In the genomic region with DNA sequence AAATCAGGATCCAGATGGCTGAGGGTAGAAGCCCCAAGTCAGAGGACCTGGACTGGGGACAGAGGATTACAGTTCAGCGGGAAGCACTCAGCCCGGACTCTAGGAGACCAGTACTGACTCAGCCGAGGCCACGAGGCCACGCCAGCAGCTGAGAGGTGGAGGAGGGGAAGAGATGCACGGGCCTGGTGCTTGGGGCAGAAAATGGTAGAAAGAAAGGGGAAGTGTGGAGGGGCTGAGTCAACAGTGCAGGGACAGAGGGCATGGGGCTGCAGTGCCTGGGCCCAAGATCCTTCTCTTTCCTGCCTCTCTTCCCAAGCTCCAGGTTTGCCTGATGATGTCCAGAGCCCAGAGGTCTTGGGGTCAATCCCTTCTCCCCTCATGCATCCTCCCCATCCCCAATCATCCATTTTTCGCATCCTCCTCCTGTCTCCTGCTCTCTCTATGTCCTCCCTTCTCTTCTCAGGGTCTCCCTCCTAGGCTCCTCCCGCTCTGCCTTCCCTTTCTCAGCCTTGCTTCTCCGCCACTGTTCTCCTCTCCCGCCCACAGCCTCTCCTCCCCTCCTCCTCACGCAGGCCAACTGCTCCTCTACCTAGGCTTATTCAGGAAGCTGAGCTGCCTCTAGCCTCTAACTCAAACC, we compare ENCODE assay signal across 8 cellular contexts. TPM values are rescaled to one million over a fixed set of nuclear protein-coding genes. Genes with fewer than 3 reads are reported as not detected.
DNase-seq lines count a peak whose midpoint lies in the region; ATAC-seq and TF ChIP-seq lines count a peak whose summit lies in the region.

No MANE protein-coding gene starts in this region.

- no peak for ATAC-seq in GM19023 (IDR thresholded peaks at IDR 0.05; ENCODE audit: unreplicated experiment)

- H3K36me3 Mint-ChIP-seq in T-helper 2 cell treated with Interferon-gamma antibody and Interleukin-4, amounts not matched to agents 5 μg/mL and 100 μg/mL, for 36 hours (ENCODE audit: low read depth): peaks cover 69% of the 10 kb centered on the region
- peaks cover 11% of the 10 kb centered on the region for H3K36me3 Mint-ChIP-seq in IgD-negative memory B cell

- DNase-seq in T-helper 2 cell treated with Interferon-gamma antibody and Interleukin-4, amounts not matched to agents 5 μg/mL and 100 μg/mL, for 36 hours (ENCODE audit: low spot score): peak; percentile 52
- DNase-seq in T-helper 2 cell (no peak), fibroblast of pulmonary artery (ENCODE audit: low read depth) (peak; percentile 69), neuronal stem cell (ENCODE audit: low spot score) (no peak), DMS79 treated with DMSO at 0.1 percent for 48 hours (lab: John Stamatoyannopoulos, UW) (no peak)
- DNase-seq in activated CD4-positive, alpha-beta T cell treated with anti-CD3 and anti-CD28 coated beads, Interleukin-2, amount 50 U/mL, for 48 hours: peak; percentile 40 to 59

- no peak overlapping the region for H2AK5ac ChIP-seq in neuronal stem cell (ENCODE audit: low read depth, low read length)

- no peak overlapping the region for H3K14ac ChIP-seq in neuronal stem cell (ENCODE audit: low read length)

- no peak overlapping the region for H3K4me3 ChIP-seq in fibroblast of pulmonary artery (replicated peaks; ENCODE audit: low read depth, low read length)
- H3K4me3 ChIP-seq in neuronal stem cell (ENCODE audit: low read length in 2 of 2): no peak overlapping the region

- H2BK120ac ChIP-seq in neuronal stem cell (ENCODE audit: low read depth, low read length): no peak overlapping the region

- no peak for TF ChIP-seq CTCF in fibroblast of pulmonary artery (IDR thresholded peaks at IDR 0.05; ENCODE audit: low read length, missing control alignments)

- H3K4ac ChIP-seq in neuronal stem cell (ENCODE audit: low read length): no peak overlapping the region

- H3K9ac ChIP-seq in neuronal stem cell (ENCODE audit: low read depth, low read length, poor library complexity): peak overlapping the region; percentile 63

- H3K4me2 ChIP-seq in neuronal stem cell (ENCODE audit: insufficient read depth, low read length, poor library complexity, severe bottlenecking): peak overlapping the region; percentile 19

- H3K18ac ChIP-seq in neuronal stem cell (ENCODE audit: low read length): peak overlapping the region; percentile 56

- peak overlapping the region; percentile 64 for H3K27ac ChIP-seq in neuronal stem cell (replicated peaks; ENCODE audit: low read length)

- no peaks in the 10 kb centered on the region for H3K27me3 ChIP-seq in neuronal stem cell (ENCODE audit: control insufficient read depth in 3 of 3, insufficient read depth in 3 of 3, low read depth in 1 of 3, low read length in 3 of 3)

- peak overlapping the region; percentile 56 for H3K4me3 Mint-ChIP-seq in T-helper 2 cell treated with Interferon-gamma antibody and Interleukin-4, amounts not matched to agents 5 μg/mL and 100 μg/mL, for 36 hours
- H3K4me3 Mint-ChIP-seq in IgD-negative memory B cell: peak overlapping the region; percentile 71 to 92 (median 85)

- no peak overlapping the region for H2AFZ ChIP-seq in neuronal stem cell (ENCODE audit: low read length)

- peaks cover 33 to 71% of the 10 kb centered on the region in 2 donors for H3K36me3 ChIP-seq in neuronal stem cell (replicated peaks in 1 of 2; ENCODE audit: control insufficient read depth in 2 of 2, insufficient read depth in 2 of 2, low read length in 2 of 2)

- H3K4me1 Mint-ChIP-seq in T-helper 2 cell treated with Interferon-gamma antibody and Interleukin-4, amounts not matched to agents 5 μg/mL and 100 μg/mL, for 36 hours (ENCODE audit: low read depth): peaks cover 83% of the 10 kb centered on the region
- H3K4me1 Mint-ChIP-seq in IgD-negative memory B cell: peaks cover 42 to 81% (median 66%) of the 10 kb centered on the region in 3 donors

- no peak overlapping the region for H3K23ac ChIP-seq in neuronal stem cell (ENCODE audit: low read depth, low read length, poor library complexity)

- H3K27me3 Mint-ChIP-seq in T-helper 2 cell treated with Interferon-gamma antibody and Interleukin-4, amounts not matched to agents 5 μg/mL and 100 μg/mL, for 36 hours (ENCODE audit: low read depth): no peaks in the 10 kb centered on the region
- H3K27me3 Mint-ChIP-seq in IgD-negative memory B cell: no peaks in the 10 kb centered on the region

- peak overlapping the region; percentile 83 for H3K27ac Mint-ChIP-seq in T-helper 2 cell treated with Interferon-gamma antibody and Interleukin-4, amounts not matched to agents 5 μg/mL and 100 μg/mL, for 36 hours
- H3K27ac Mint-ChIP-seq in IgD-negative memory B cell: peak overlapping the region; percentile 43 to 91 (median 88)

- no peak overlapping the region for H4K91ac ChIP-seq in neuronal stem cell (ENCODE audit: low read depth, low read length, poor library complexity)

- no peak overlapping the region for H2BK5ac ChIP-seq in neuronal stem cell (ENCODE audit: low read length)

- peaks cover 36% of the 10 kb centered on the region for H3K79me1 ChIP-seq in neuronal stem cell (ENCODE audit: low read depth, low read length)

- no peak overlapping the region for H2BK12ac ChIP-seq in neuronal stem cell (ENCODE audit: low read length)

- WGBS in neuronal stem cell (ENCODE audit: extremely low coverage in 2 of 2, insufficient read length in 2 of 2, insufficient replicate concordance in 1 of 2), 2 donors: no CpG with 5 or more reads among the region's 11 CpGs

- no peak overlapping the region for H2BK15ac ChIP-seq in neuronal stem cell (ENCODE audit: low read length)

- no peaks in the 10 kb centered on the region for H3K9me3 Mint-ChIP-seq in T-helper 2 cell treated with Interferon-gamma antibody and Interleukin-4, amounts not matched to agents 5 μg/mL and 100 μg/mL, for 36 hours
- no peaks in the 10 kb centered on the region for H3K9me3 Mint-ChIP-seq in IgD-negative memory B cell

- no peaks in the 10 kb centered on the region for H3K9me3 ChIP-seq in neuronal stem cell (replicated peaks in 1 of 2; ENCODE audit: control insufficient read depth in 2 of 2, insufficient read depth in 1 of 2, low read depth in 1 of 2, low read length in 2 of 2)

- peaks cover 46 to 61% of the 10 kb centered on the region in 2 donors for H3K4me1 ChIP-seq in neuronal stem cell (ENCODE audit: control insufficient read depth in 2 of 2, insufficient read depth in 1 of 2, low read depth in 1 of 2, low read length in 2 of 2)

- H4K8ac ChIP-seq in neuronal stem cell (ENCODE audit: low read depth, low read length): no peak overlapping the region

RNA-seq across cellular contexts. Expression of a gene that starts 7.7 kb away (rescaled TPM):
- polyA plus RNA-seq in IgD-negative memory B cell: 43.9 TPM
- polyA plus RNA-seq in neuronal stem cell (2013, experiment 1 of 2): 55.4 TPM
- polyA plus RNA-seq in neuronal stem cell (2013, experiment 2 of 2): 57.0 TPM

RNA-seq across cellular contexts. Expression of a gene that starts 29.2 kb away (rescaled TPM):
- polyA plus RNA-seq in IgD-negative memory B cell: 0.78 TPM
- not detected for polyA plus RNA-seq in neuronal stem cell (2013, experiment 1 of 2)
- polyA plus RNA-seq in neuronal stem cell (2013, experiment 2 of 2): not detected

RNA-seq across cellular contexts. Expression of a gene that starts 36.4 kb away (rescaled TPM):
- 8.0 TPM for polyA plus RNA-seq in IgD-negative memory B cell
- polyA plus RNA-seq in neuronal stem cell (2013, experiment 1 of 2): 41.1 TPM
- polyA plus RNA-seq in neuronal stem cell (2013, experiment 2 of 2): 42.2 TPM

RNA-seq across cellular contexts. Expression of a gene that starts 50.1 kb away (rescaled TPM):
- 257 TPM for polyA plus RNA-seq in IgD-negative memory B cell
- 352 TPM for polyA plus RNA-seq in neuronal stem cell (2013, experiment 1 of 2)
- 349 TPM for polyA plus RNA-seq in neuronal stem cell (2013, experiment 2 of 2)

RNA-seq across cellular contexts. Expression of a gene that starts 59.5 kb away (rescaled TPM):
- 12.7 TPM for polyA plus RNA-seq in IgD-negative memory B cell
- 22.1 TPM for polyA plus RNA-seq in neuronal stem cell (2013, experiment 1 of 2)
- 22.2 TPM for polyA plus RNA-seq in neuronal stem cell (2013, experiment 2 of 2)

Comparison
In these comparisons a context has a peak if more than half of its experiments do, and no peak if none do; other contexts are left out.
1. DNase-seq: peak in T-helper 2 cell treated with Interferon-gamma antibody and Interleukin-4, amounts not matched to agents 5 μg/mL and 100 μg/mL, for 36 hours (single experiment), activated CD4-positive, alpha-beta T cell treated with anti-CD3 and anti-CD28 coated beads, Interleukin-2, amount 50 U/mL, for 48 hours (2 of 2) and fibroblast of pulmonary artery (single experiment); none in T-helper 2 cell (0 of 5), neuronal stem cell (single experiment) and DMS79 treated with DMSO at 0.1 percent for 48 hours (single experiment).